23 cellular contexts compared by ENCODE assay signal in genomic region chr4:40571208-40571607, GRCh38. TPM values are rescaled to one million over a fixed set of nuclear protein-coding genes. Genes with fewer than 3 reads are reported as not detected.
"Had no signal": no experiment of that assay in that cellular context is flagged by ENCODE, and none has a peak within 500 bp of the region (broad histone marks: within the 10 kb centered on the region; RNA-seq: fewer than 3 reads in every experiment).

No MANE protein-coding gene starts in this region.

- H3K9me3 Mint-ChIP-seq: mesothelial cell of epicardium; naive B cell; natural killer cell treated with Interleukin-12 subunit alpha and Interleukin-12 subunit beta and Interleukin-15 and Interleukin-18, amount 100 ng/mL, for 72 hours had no signal

- H3K4me1 Mint-ChIP-seq: neural crest cell had no signal

- H3K27ac Mint-ChIP-seq: mesothelial cell of epicardium, naive B cell, progenitor cell of endocrine pancreas had no signal

- H3K27me3 Mint-ChIP-seq: naive B cell, progenitor cell of endocrine pancreas had no signal

- H3K4me3 Mint-ChIP-seq: mesothelial cell of epicardium; naive B cell; natural killer cell treated with Interleukin-12 subunit alpha and Interleukin-12 subunit beta and Interleukin-15 and Interleukin-18, amount 100 ng/mL, for 72 hours; neural crest cell had no signal

- DNase-seq: cortex of kidney; dorsolateral prefrontal cortex; effector CD4-positive, alpha-beta T cell; gastrocnemius medialis; heart left ventricle; kidney; mesenchymal stem cell; mucosa of descending colon; naive B cell; right lobe of liver; small intestine; stimulated activated CD4-positive, alpha-beta T cell treated with anti-CD3 and anti-CD28 coated beads, Interleukin-1b, Interleukin-23, amount 100 ng/mL, for 48 hours; stimulated activated CD4-positive, alpha-beta T cell treated with anti-CD3 and anti-CD28 coated beads, Interleukin-4, amount 100 ng/mL, for 1 hour; stimulated activated CD8-positive, alpha-beta memory T cell treated with anti-CD3 and anti-CD28 coated beads, Interleukin-4, amount 100 ng/mL, for 48 hours; stimulated activated naive CD8-positive, alpha-beta T cell treated with anti-CD3 and anti-CD28 coated beads, Interleukin-15, Interleukin-2, amounts not matched to agents 100 U/mL and 50 U/mL, for 24 hours; substantia nigra; upper lobe of left lung had no signal

- H3K36me3 Mint-ChIP-seq: naive B cell; natural killer cell treated with Interleukin-12 subunit alpha and Interleukin-12 subunit beta and Interleukin-15 and Interleukin-18, amount 100 ng/mL, for 72 hours had no signal

- ATAC-seq: gastrocnemius medialis; heart left ventricle; left lobe of liver; mucosa of descending colon; natural killer cell treated with Interleukin-12 subunit alpha and Interleukin-12 subunit beta and Interleukin-15 and Interleukin-18, amount 100 ng/mL, for 72 hours; right lobe of liver; stimulated activated naive CD8-positive, alpha-beta T cell treated with anti-CD3 and anti-CD28 coated beads, Interleukin-15, Interleukin-2, amounts not matched to agents 100 U/mL and 50 U/mL, for 24 hours had no signal

RNA-seq across cellular contexts. Expression of gene RBM47, which starts 58.5 kb away (rescaled TPM):
- total RNA-seq: lung microvascular endothelial cell had no signal
